Comparison of ENCODE assay signal across 9 cellular contexts in genomic region chr18:36757081-36757480, GRCh38.
DNase-seq lines count a peak whose midpoint lies in the region; ATAC-seq and TF ChIP-seq lines count a peak whose summit lies in the region.
"Had no signal": no experiment of that assay in that cellular context is flagged by ENCODE, and none has a peak within 500 bp of the region (broad histone marks: within the 10 kb centered on the region; RNA-seq: fewer than 3 reads in every experiment).

No MANE protein-coding gene starts in this region.

- no peak overlapping the region for H3K27ac Mint-ChIP-seq in natural killer cell
- H3K27ac Mint-ChIP-seq in activated naive CD8-positive, alpha-beta T cell treated with anti-CD3 and anti-CD28 coated beads for 36 hours, result no peak overlapping the region

- no peaks in the 10 kb centered on the region for H3K27me3 ChIP-seq in colonic mucosa
- no peaks in the 10 kb centered on the region for H3K27me3 ChIP-seq in lung (ENCODE audit: control insufficient read depth, insufficient read depth)

- H3K4me1 ChIP-seq in colonic mucosa, result no peaks in the 10 kb centered on the region
- peaks cover 0 to 3% of the 10 kb centered on the region in 2 donors for H3K4me1 ChIP-seq in lung (ENCODE audit: control insufficient read depth in 2 of 2, insufficient read depth in 2 of 2, low read length in 2 of 2)

- peak; percentile 66 for ATAC-seq in lung (ENCODE audit: insufficient read depth, low FRiP score)
- ATAC-seq in natural killer cell, result no peak
- no peak for ATAC-seq in GM19452 (IDR thresholded peaks at IDR 0.05; ENCODE audit: unreplicated experiment)

- WGBS in lung, 2 donors, result 4 to 20% methylated on average over 1 of the region's 1 CpG

- intact Hi-C loops in colonic mucosa (cut with DNase I) (no loop called here), natural killer cell (cut with micrococcal nuclease) (no loop called here)

- H3K36me3 ChIP-seq in colonic mucosa, result no peaks in the 10 kb centered on the region
- H3K36me3 ChIP-seq in lung (ENCODE audit: control insufficient read depth in 2 of 2, insufficient read depth in 2 of 2, low read length in 2 of 2), result no peaks in the 10 kb centered on the region

- no peak overlapping the region for H3K4me3 Mint-ChIP-seq in natural killer cell
- no peak overlapping the region for H3K4me3 Mint-ChIP-seq in activated naive CD8-positive, alpha-beta T cell treated with anti-CD3 and anti-CD28 coated beads for 36 hours
- H3K4me3 Mint-ChIP-seq: central memory CD8-positive, alpha-beta T cell had no signal

- TF ChIP-seq CTCF in colonic mucosa (IDR thresholded peaks at IDR 0.05) (peak; percentile 55), lung (IDR thresholded peaks at IDR 0.05; ENCODE audit: control extremely low read depth, extremely low read depth) (peak; percentile 49), natural killer cell (IDR thresholded peaks at IDR 0.05) (no peak)

- peak; percentile 59 for DNase-seq in ACHN
- peak; percentile 51 for DNase-seq in H4 (ENCODE audit: low spot score)
- peak; percentile 85 for DNase-seq in NCI-H510A treated with DMSO at 0.1 percent for 48 hours (lab: John Stamatoyannopoulos, UW)
- DNase-seq in colonic mucosa, result no peak
- DNase-seq in lung (ENCODE audit: low spot score), result no peak
- no peak for DNase-seq in natural killer cell
- no peak for DNase-seq in activated naive CD8-positive, alpha-beta T cell treated with anti-CD3 and anti-CD28 coated beads for 36 hours

- H3K4me3 ChIP-seq in colonic mucosa (no peak overlapping the region), lung (no peak overlapping the region)

- in situ Hi-C loops in ACHN (cut with HindIII; ENCODE audit: low pct_ligation_motif_present, low pct_unique_long_range_greater_than_20kb, low sequenced_read_pairs), result no loop called here

- peaks cover 1 to 10% of the 10 kb centered on the region in 2 donors for H3K27me3 Mint-ChIP-seq in natural killer cell (ENCODE audit: low read depth in 2 of 2)
- H3K27me3 Mint-ChIP-seq in activated naive CD8-positive, alpha-beta T cell treated with anti-CD3 and anti-CD28 coated beads for 36 hours, result peaks cover 10% of the 10 kb centered on the region

- no peaks in the 10 kb centered on the region for H3K4me1 Mint-ChIP-seq in natural killer cell
- H3K4me1 Mint-ChIP-seq in activated naive CD8-positive, alpha-beta T cell treated with anti-CD3 and anti-CD28 coated beads for 36 hours, result no peaks in the 10 kb centered on the region
- H3K4me1 Mint-ChIP-seq: central memory CD8-positive, alpha-beta T cell had no signal

- H3K27ac ChIP-seq in colonic mucosa (no peak overlapping the region), lung (ENCODE audit: low read depth in 1 of 2, low read length in 1 of 2) (no peak overlapping the region)

- H3K9me3 ChIP-seq in colonic mucosa (no peaks in the 10 kb centered on the region), lung (ENCODE audit: control insufficient read depth in 2 of 2, insufficient read depth in 1 of 2, low read length in 1 of 2) (no peaks in the 10 kb centered on the region)

- peaks cover 0 to 3% of the 10 kb centered on the region in 2 donors for H3K9me3 Mint-ChIP-seq in natural killer cell
- no peaks in the 10 kb centered on the region for H3K9me3 Mint-ChIP-seq in activated naive CD8-positive, alpha-beta T cell treated with anti-CD3 and anti-CD28 coated beads for 36 hours
- H3K9me3 Mint-ChIP-seq: central memory CD8-positive, alpha-beta T cell had no signal

- no peaks in the 10 kb centered on the region for H3K36me3 Mint-ChIP-seq in natural killer cell
- H3K36me3 Mint-ChIP-seq in activated naive CD8-positive, alpha-beta T cell treated with anti-CD3 and anti-CD28 coated beads for 36 hours, result no peaks in the 10 kb centered on the region

- H3K9ac ChIP-seq in colonic mucosa (ENCODE audit: low read depth in 2 of 2, low read length in 2 of 2), result no peak overlapping the region

Comparison
In these comparisons a context has a peak if more than half of its experiments do, and no peak if none do; other contexts are left out.
1. DNase-seq: peak in ACHN (single experiment), H4 (single experiment) and NCI-H510A treated with DMSO at 0.1 percent for 48 hours (single experiment); none in colonic mucosa (single experiment), lung (single experiment), natural killer cell (single experiment) and activated naive CD8-positive, alpha-beta T cell treated with anti-CD3 and anti-CD28 coated beads for 36 hours (single experiment).